ENCODE assay signal across 31 cellular contexts in the genomic region with DNA sequence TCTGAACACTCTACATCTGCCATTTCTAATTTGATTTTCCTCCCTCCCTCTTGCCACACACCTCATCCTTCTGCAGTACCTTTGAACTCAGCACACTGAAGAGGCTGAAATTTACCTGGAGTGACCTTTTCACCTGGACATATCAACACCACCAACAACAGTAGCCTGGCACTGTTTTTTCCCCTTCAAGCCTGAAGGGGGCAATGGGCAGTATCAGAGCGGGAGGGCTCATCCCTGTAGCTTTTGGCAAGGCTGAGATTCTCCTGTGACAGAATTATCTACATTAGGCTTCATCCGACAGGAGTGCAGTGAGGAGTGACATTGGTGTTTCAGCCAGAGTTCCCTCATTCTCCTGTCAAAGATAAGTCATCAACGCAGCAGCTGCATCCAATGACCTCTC.
"Had no signal": no experiment of that assay in that cellular context is flagged by ENCODE, and none has a peak within 500 bp of the region (broad histone marks: within the 10 kb centered on the region; RNA-seq: fewer than 3 reads in every experiment).

No MANE protein-coding gene starts in this region.

- H3K27me3 ChIP-seq: colonic mucosa, esophagus squamous epithelium, heart right ventricle, neutrophil, spleen, testis, tibial artery had no signal

- H3K4me1 Mint-ChIP-seq: memory B cell; naive B cell; neural crest cell; stimulated activated memory B cell treated with anti-CD40 and anti-IgM and Interleukin-4, amounts not matched to agents 10 μg/mL and 1 μg/mL and 100 μg/mL, for 72 hours had no signal

- H3K4me3 ChIP-seq: colonic mucosa, esophagus squamous epithelium, heart right ventricle, lung, mucosa of descending colon, prostate gland, skin epidermis, spleen, testis, tibial artery had no signal

- FAIRE-seq: endometrium, keratinocyte had no signal

- H3K36me3 ChIP-seq: colonic mucosa, esophagus squamous epithelium, heart right ventricle, neutrophil, prostate gland, spleen, tibial artery had no signal

- DNase-seq: colonic mucosa; dermis blood vessel endothelial cell; effector memory CD4-positive, alpha-beta T cell; erythroblast; esophagus squamous epithelium; foreskin melanocyte; glutamatergic neuron; heart right ventricle; hippocampal formation; mucosa of descending colon; naive B cell; right cardiac atrium; spleen; stimulated activated CD4-positive, alpha-beta T cell treated with anti-CD3 and anti-CD28 coated beads, Interleukin-4, amount 100 ng/mL, for 4 hours; stimulated activated naive CD8-positive, alpha-beta T cell treated with anti-CD3 and anti-CD28 coated beads, Interleukin-15, Interleukin-2, amounts not matched to agents 100 U/mL and 50 U/mL, for 24 hours; substantia nigra; testis; tibial artery had no signal

- H3K36me3 Mint-ChIP-seq: memory B cell; mesothelial cell of epicardium; naive B cell; stimulated activated memory B cell treated with anti-CD40 and anti-IgM and Interleukin-4, amounts not matched to agents 10 μg/mL and 1 μg/mL and 100 μg/mL, for 72 hours; type B pancreatic cell had no signal

- H3K27me3 Mint-ChIP-seq: memory B cell; natural killer cell treated with Interleukin-12 subunit alpha and Interleukin-12 subunit beta and Interleukin-15 and Interleukin-18, amount 100 ng/mL, for 72 hours; stimulated activated memory B cell treated with anti-CD40 and anti-IgM and Interleukin-4, amounts not matched to agents 10 μg/mL and 1 μg/mL and 100 μg/mL, for 72 hours had no signal

- H3K9me3 Mint-ChIP-seq: natural killer cell treated with Interleukin-12 subunit alpha and Interleukin-12 subunit beta and Interleukin-15 and Interleukin-18, amount 100 ng/mL, for 72 hours; type B pancreatic cell had no signal

- H3K27ac Mint-ChIP-seq: memory B cell; mesothelial cell of epicardium; naive B cell; natural killer cell treated with Interleukin-12 subunit alpha and Interleukin-12 subunit beta and Interleukin-15 and Interleukin-18, amount 100 ng/mL, for 72 hours; stimulated activated memory B cell treated with anti-CD40 and anti-IgM and Interleukin-4, amounts not matched to agents 10 μg/mL and 1 μg/mL and 100 μg/mL, for 72 hours; type B pancreatic cell had no signal

- H3K27ac ChIP-seq: colonic mucosa, esophagus squamous epithelium, heart right ventricle, neutrophil, parathyroid adenoma, prostate gland, skin epidermis, spleen, testis, tibial artery had no signal

- H3K4me3 Mint-ChIP-seq: memory B cell; mesothelial cell of epicardium; naive B cell; natural killer cell treated with Interleukin-12 subunit alpha and Interleukin-12 subunit beta and Interleukin-15 and Interleukin-18, amount 100 ng/mL, for 72 hours; neural crest cell; stimulated activated memory B cell treated with anti-CD40 and anti-IgM and Interleukin-4, amounts not matched to agents 10 μg/mL and 1 μg/mL and 100 μg/mL, for 72 hours; type B pancreatic cell had no signal
